Comparison of ENCODE assay signal across 8 cellular contexts in genomic region chrX:10016516-10017132, GRCh38. TPM values are rescaled to one million over a fixed set of nuclear protein-coding genes. Genes with fewer than 3 reads are reported as not detected.
DNase-seq lines count a peak whose midpoint lies in the region; ATAC-seq and TF ChIP-seq lines count a peak whose summit lies in the region.

No MANE protein-coding gene starts in this region.

- H4K20me1 ChIP-seq in fibroblast of lung (ENCODE audit: control insufficient read depth, extremely low read depth, insufficient read depth, low read length), result no peaks in the 10 kb centered on the region

- H3K36me3 ChIP-seq in SJSA1 (peaks cover 15% of the 10 kb centered on the region), fibroblast of lung (ENCODE audit: control insufficient read depth, insufficient read depth, low read length) (no peaks in the 10 kb centered on the region)

- peak overlapping the region; percentile 71 for H3K4me3 Mint-ChIP-seq in progenitor cell of endocrine pancreas (ENCODE audit: low read depth)

- peaks cover 5% of the 10 kb centered on the region for H3K9me3 Mint-ChIP-seq in progenitor cell of endocrine pancreas (ENCODE audit: low read depth)

- peak overlapping the region; percentile 95 for H3K4me2 ChIP-seq in fibroblast of lung (ENCODE audit: extremely low read depth, insufficient read depth, low read length)

- H3K27ac ChIP-seq in SJSA1 (peak overlapping the region; percentile 80), fibroblast of lung (ENCODE audit: insufficient read depth, low read length) (peak overlapping the region; percentile 67)

- H3K4me3 ChIP-seq in SJSA1, result peak overlapping the region; percentile 66
- peak overlapping the region; percentile 42 to 66 (median 54) for H3K4me3 ChIP-seq in fibroblast of lung (replicated peaks in 1 of 4; ENCODE audit: control extremely low read depth in 1 of 4, insufficient read depth in 1 of 4, low read depth in 3 of 4, low read length in 4 of 4)

- H3K27me3 ChIP-seq in SJSA1 (replicated peaks) (no peaks in the 10 kb centered on the region), fibroblast of lung (ENCODE audit: control insufficient read depth, insufficient read depth, low read length) (no peaks in the 10 kb centered on the region)

- ATAC-seq in GM18868 (IDR thresholded peaks at IDR 0.05; ENCODE audit: unreplicated experiment), result no peak
- no peak for ATAC-seq in HG02973 (IDR thresholded peaks at IDR 0.05; ENCODE audit: unreplicated experiment)

- H3K4me1 ChIP-seq in SJSA1 (replicated peaks) (peaks cover 49% of the 10 kb centered on the region), fibroblast of lung (ENCODE audit: control insufficient read depth, extremely low read depth, insufficient read depth, low read length) (no peaks in the 10 kb centered on the region)

- peak overlapping the region; percentile 44 for H3K27ac Mint-ChIP-seq in progenitor cell of endocrine pancreas

- H3K4me1 Mint-ChIP-seq in progenitor cell of endocrine pancreas (ENCODE audit: low read depth), result peaks cover 6% of the 10 kb centered on the region

- no peaks in the 10 kb centered on the region for H3K9me3 ChIP-seq in SJSA1 (replicated peaks)
- H3K9me3 ChIP-seq in fibroblast of lung (ENCODE audit: control insufficient read depth, insufficient read depth, low read depth, low read length), result no peaks in the 10 kb centered on the region

- no peaks in the 10 kb centered on the region for H3K36me3 Mint-ChIP-seq in progenitor cell of endocrine pancreas (ENCODE audit: insufficient read depth)

- TF ChIP-seq CTCF in fibroblast of lung (conservative IDR thresholded peaks at IDR 0.05 in 1 of 2, IDR thresholded peaks at IDR 0.05 in 1 of 2; ENCODE audit: low read depth in 1 of 2, low read length in 2 of 2), result no peak
- TF ChIP-seq CTCF in progenitor cell of endocrine pancreas (IDR thresholded peaks at IDR 0.05; ENCODE audit: unreplicated experiment), result no peak

- peaks cover 14% of the 10 kb centered on the region for H3K27me3 Mint-ChIP-seq in progenitor cell of endocrine pancreas

- H3K79me2 ChIP-seq in fibroblast of lung (ENCODE audit: control insufficient read depth, insufficient read depth, low read length), result peaks cover 24% of the 10 kb centered on the region

- DNase-seq in EH (ENCODE audit: low read depth) (peak; percentile 31), SJSA1 (ENCODE audit: low read depth in 1 of 2, low spot score in 2 of 2) (no peak), fibroblast of lung (ENCODE audit: low read depth in 2 of 2) (peak in 1 of 2 donors; percentile 48), progenitor cell of endocrine pancreas (ENCODE audit: low spot score, unreplicated experiment) (no peak), GF-D8 (lab: John Stamatoyannopoulos, UW) (no peak), anterior cingulate cortex (lab: John Stamatoyannopoulos, UW) (no peak)

- H2AFZ ChIP-seq in fibroblast of lung (ENCODE audit: low read length), result no peak overlapping the region

- peak overlapping the region; percentile 79 for H3K9ac ChIP-seq in fibroblast of lung (ENCODE audit: insufficient read depth, low read length)

RNA-seq across cellular contexts. Expression of gene CLDN34, which starts 49.5 kb away (rescaled TPM):
- not detected in 2 replicates for total RNA-seq in SJSA1 (2014; rRNA removed; shearing (Covaris generic))
- total RNA-seq in fibroblast of lung (not detected in 2 replicates), progenitor cell of endocrine pancreas (0.38 and 0.42 TPM in 2 replicates)
- polyA plus RNA-seq in fibroblast of lung, result not detected in 2 replicates
- 0.14 TPM in 1 of 2 replicates, not detected in the other for polyA plus RNA-seq in fibroblast of lung (2012)
- not detected in 2 replicates for polyA minus RNA-seq in fibroblast of lung (ENCODE audit: low replicate concordance)
